ENCODE assay signal across 9 cellular contexts in the genomic region with DNA sequence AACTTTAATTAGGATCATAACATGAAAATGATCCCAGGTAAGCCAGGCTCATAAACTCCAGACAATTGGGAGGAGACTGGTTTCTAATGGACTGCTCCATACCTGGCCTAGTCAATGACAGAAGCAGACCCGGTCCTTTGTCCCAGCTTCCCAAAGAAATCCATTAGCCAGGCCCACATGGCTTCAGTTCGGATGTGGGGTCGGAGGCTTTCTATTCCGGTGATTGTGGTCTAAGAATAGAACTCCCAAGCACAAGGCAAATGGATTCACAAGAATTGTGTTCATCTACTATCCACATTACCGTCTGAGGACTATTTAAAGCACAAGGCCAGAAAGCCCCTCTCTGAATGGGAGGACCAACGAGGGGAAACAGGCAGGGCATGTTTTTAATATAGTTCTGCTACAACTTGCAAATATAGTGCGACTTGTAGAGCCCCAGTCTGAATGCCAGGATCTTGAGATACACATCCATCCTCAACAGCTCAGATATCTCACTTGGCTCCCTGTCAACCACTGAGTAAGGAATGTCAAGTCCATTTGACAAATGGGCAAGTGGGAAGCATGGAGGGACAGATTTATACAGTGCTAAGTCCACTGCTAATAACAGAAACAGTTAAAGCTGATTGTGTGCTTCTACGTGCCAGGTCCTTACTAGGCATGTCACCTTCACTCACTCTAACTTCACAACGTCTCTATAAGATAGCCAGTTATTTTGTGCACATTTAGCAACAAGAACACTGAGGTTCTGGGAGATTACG. TPM values are rescaled to one million over a fixed set of nuclear protein-coding genes. Genes with fewer than 3 reads are reported as not detected.
A peak's percentile ranks its signal among the peaks of the same experiment; 100 is the strongest.
DNase-seq lines count a peak whose midpoint lies in the region; ATAC-seq and TF ChIP-seq lines count a peak whose summit lies in the region.
"Not testable (repeated sequence)": the region's sequence is repeated elsewhere in the genome, so short reads cannot be mapped to it uniquely, and the experiment has no call there.
"Had no signal": no experiment of that assay in that cellular context is flagged by ENCODE, and none has a peak within 500 bp of the region (broad histone marks: within the 10 kb centered on the region; RNA-seq: fewer than 3 reads in every experiment).

No MANE protein-coding gene starts in this region.

- not testable (repeated sequence) for H3K9me3 ChIP-seq in heart left ventricle; right cardiac atrium (ENCODE audit: control insufficient read depth, low read length)

- DNase-seq in Right ventricle myocardium inferior (ENCODE audit: missing footprints); heart left ventricle; left cardiac atrium; right cardiac atrium; left lobe of liver (ENCODE audit: low spot score); omental fat pad (ENCODE audit: low spot score): not testable (repeated sequence)

- H3K4me3 ChIP-seq in heart left ventricle; right cardiac atrium (ENCODE audit: low read length): not testable (repeated sequence)

- intact Hi-C loops in Right ventricle myocardium inferior (cut with DNase I); heart left ventricle (cut with DNase I); left cardiac atrium (cut with DNase I); right cardiac atrium (cut with DNase I): not testable (repeated sequence)

- H3K4me1 ChIP-seq in heart left ventricle; right cardiac atrium (ENCODE audit: control insufficient read depth, insufficient read depth, low read length): not testable (repeated sequence)

- not testable (repeated sequence) for TF ChIP-seq CTCF in heart left ventricle (IDR thresholded peaks at IDR 0.05); omental fat pad (IDR thresholded peaks at IDR 0.05)

- TF ChIP-seq POLR2A in heart left ventricle (IDR thresholded peaks at IDR 0.05) = not testable (repeated sequence)

- not testable (repeated sequence) for H3K27me3 ChIP-seq in heart left ventricle; right cardiac atrium (ENCODE audit: control insufficient read depth, insufficient read depth)

- WGBS in heart left ventricle, 4 donors = no CpG with 5 or more reads among the region's 10 CpGs
- no CpG with 5 or more reads among the region's 10 CpGs for WGBS in right cardiac atrium

- H3K27ac ChIP-seq in heart left ventricle; right cardiac atrium (ENCODE audit: low read length): not testable (repeated sequence)

- H3K36me3 ChIP-seq in heart left ventricle = not testable (repeated sequence)

- ATAC-seq in Right ventricle myocardium inferior = peak; percentile 47
- ATAC-seq in heart left ventricle = peak; percentile 61 to 90 (median 72)
- ATAC-seq in left cardiac atrium = peak; percentile 60 to 71
- ATAC-seq in right cardiac atrium = peak; percentile 60 to 80
- peak; percentile 57 for ATAC-seq in left lobe of liver
- peak; percentile 20 for ATAC-seq in omental fat pad (ENCODE audit: low FRiP score)

RNA-seq across cellular contexts. Expression of a gene that starts 42.9 kb away (rescaled TPM):
- total RNA-seq in Right ventricle myocardium inferior (11.3 TPM), heart left ventricle (10 to 100 TPM in 5 of 9 donors, 1 to 10 TPM in 4; 7.4 to 26.8 (median 10.4) TPM), left cardiac atrium (10 to 100 TPM; 17.7 to 20.6 TPM), right cardiac atrium (10 to 100 TPM; 16.5 to 22.3 (median 20.0) TPM), left lobe of liver (6.4 TPM), omental fat pad (10 to 100 TPM; 11.2 to 58.5 (median 19.2) TPM)
- polyA plus RNA-seq in heart left ventricle (1 to 10 TPM; 3.0 to 6.2 TPM), right cardiac atrium (5.9 TPM)

RNA-seq across cellular contexts. Expression of a gene that starts 43.6 kb away (rescaled TPM):
- total RNA-seq in Right ventricle myocardium inferior = not detected
- under 1 TPM in 3 of 9 donors, not detected in 6; 0.14 to 0.35 (median 0.20) TPM for total RNA-seq in heart left ventricle
- polyA plus RNA-seq in heart left ventricle = under 1 TPM; 0.06 to 0.08 TPM
- under 1 TPM; 0.09 to 0.13 TPM for total RNA-seq in left cardiac atrium
- under 1 TPM; 0.17 to 0.37 (median 0.24) TPM for total RNA-seq in right cardiac atrium
- polyA plus RNA-seq in right cardiac atrium = 0.09 TPM
- total RNA-seq in left lobe of liver = not detected
- total RNA-seq in omental fat pad = under 1 TPM; 0.24 to 0.47 (median 0.31) TPM
- total RNA-seq: CD4-positive, alpha-beta memory T cell; CD4-positive, CD25-positive, alpha-beta regulatory T cell had no signal
- polyA plus RNA-seq: CD4-positive, alpha-beta memory T cell; CD8-positive, alpha-beta memory T cell had no signal

Comparison
In these comparisons a context has a peak if more than half of its experiments do, and no peak if none do; other contexts are left out.
1. ATAC-seq: peak in every context shown above with its lines; median percentile 72 in heart left ventricle; 70 in right cardiac atrium; 66 in left cardiac atrium; 57 in left lobe of liver; 47 in Right ventricle myocardium inferior; 20 in omental fat pad.